In genomic region chr1:170214980-170215910, GRCh38 we compare ENCODE assay signal across 16 cellular contexts.
A peak's percentile ranks its signal among the peaks of the same experiment; 100 is the strongest.
DNase-seq lines count a peak whose midpoint lies in the region; ATAC-seq and TF ChIP-seq lines count a peak whose summit lies in the region.
"Had no signal": no experiment of that assay in that cellular context is flagged by ENCODE, and none has a peak within 500 bp of the region (broad histone marks: within the 10 kb centered on the region; RNA-seq: fewer than 3 reads in every experiment).

No MANE protein-coding gene starts in this region.

- H3K36me3 ChIP-seq in subcutaneous abdominal adipose tissue (ENCODE audit: control insufficient read depth in 5 of 5, insufficient read depth in 5 of 5, low read length in 5 of 5) (no peaks in the 10 kb centered on the region), neural progenitor cell (no peaks in the 10 kb centered on the region)

- H3K9me3 ChIP-seq in subcutaneous abdominal adipose tissue (ENCODE audit: control insufficient read depth in 5 of 5, low read length in 5 of 5) = no peaks in the 10 kb centered on the region
- no peaks in the 10 kb centered on the region for H3K9me3 ChIP-seq in neural progenitor cell (ENCODE audit: low read depth)

- no peaks in the 10 kb centered on the region for H3K79me2 ChIP-seq in neural progenitor cell (ENCODE audit: low read depth)

- peak overlapping the region; percentile 45 for H3K27ac ChIP-seq in subcutaneous abdominal adipose tissue (ENCODE audit: low read depth, low read length)
- H3K27ac ChIP-seq in neural progenitor cell = no peak overlapping the region
- H3K27ac ChIP-seq: foreskin keratinocyte had no signal

- H3K9ac ChIP-seq in subcutaneous abdominal adipose tissue (ENCODE audit: low read length in 5 of 5) (no peak overlapping the region), neural progenitor cell (no peak overlapping the region)

- no peak overlapping the region for H2AFZ ChIP-seq in neural progenitor cell (replicated peaks)

- no peaks in the 10 kb centered on the region for H3K9me3 Mint-ChIP-seq in neural progenitor cell

- H3K36me3 Mint-ChIP-seq in neural progenitor cell = no peaks in the 10 kb centered on the region
- H3K36me3 Mint-ChIP-seq: CD14-positive monocyte had no signal

- no peaks in the 10 kb centered on the region for H3F3A ChIP-seq in neural progenitor cell (ENCODE audit: low read depth)

- ATAC-seq in GM19397 (IDR thresholded peaks at IDR 0.05; ENCODE audit: unreplicated experiment) = no peak
- ATAC-seq: foreskin keratinocyte had no signal

- H3K27ac Mint-ChIP-seq in neural progenitor cell = no peak overlapping the region

- no peaks in the 10 kb centered on the region for H3K4me1 Mint-ChIP-seq in neural progenitor cell
- H3K4me1 Mint-ChIP-seq: CD14-positive monocyte had no signal

- H3K4me2 ChIP-seq in neural progenitor cell = no peak overlapping the region

- TF ChIP-seq CTCF in neural progenitor cell (IDR thresholded peaks at IDR 0.05) = no peak

- no peaks in the 10 kb centered on the region for H3K27me3 ChIP-seq in subcutaneous abdominal adipose tissue (ENCODE audit: control insufficient read depth in 5 of 5, insufficient read depth in 4 of 5, low read length in 5 of 5)
- H3K27me3 ChIP-seq in neural progenitor cell = no peaks in the 10 kb centered on the region

- H4K20me1 ChIP-seq in neural progenitor cell (ENCODE audit: low read depth) = no peaks in the 10 kb centered on the region

- no peak overlapping the region for H3K4me3 Mint-ChIP-seq in neural progenitor cell
- H3K4me3 Mint-ChIP-seq: CD14-positive monocyte had no signal

- peaks cover 2% of the 10 kb centered on the region for H3K27me3 Mint-ChIP-seq in neural progenitor cell (ENCODE audit: insufficient read depth, low read depth)

- H3K4me1 ChIP-seq in subcutaneous abdominal adipose tissue (ENCODE audit: control insufficient read depth in 5 of 5, insufficient read depth in 5 of 5, low read length in 5 of 5) (peaks cover 3 to 43% (median 37%) of the 10 kb centered on the region in 5 donors), neural progenitor cell (no peaks in the 10 kb centered on the region)
- H3K4me1 ChIP-seq: foreskin keratinocyte had no signal

- DNase-seq in NCI-H446 (lab: John Stamatoyannopoulos, UW) = peak; percentile 26 to 52
- DNase-seq in fibroblast of peridontal ligament (ENCODE audit: extremely low read depth) = peak; percentile 77
- DNase-seq in myocyte (ENCODE audit: low read depth) = peak; percentile 36
- no peak for DNase-seq in neural progenitor cell (ENCODE audit: low spot score)
- no peak for DNase-seq in occipital lobe (lab: John Stamatoyannopoulos, UW)
- no peak for DNase-seq in effector CD4-positive, alpha-beta T cell
- DNase-seq: ACHN; activated CD8-positive, alpha-beta memory T cell treated with anti-CD3 and anti-CD28 coated beads for 24 hours; activated naive CD4-positive, alpha-beta T cell treated with anti-CD3 and anti-CD28 coated beads, Interleukin-2, amount 50 U/mL, for 16 hours; activated T-cell treated with anti-CD3 and anti-CD28 coated beads, Interleukin-2, amount 50 U/mL, for 48 hours; foreskin keratinocyte; MM.1S; SIG-M5 had no signal

- H3K4me3 ChIP-seq in subcutaneous abdominal adipose tissue (ENCODE audit: low read depth in 1 of 5, low read length in 5 of 5) (no peak overlapping the region), neural progenitor cell (no peak overlapping the region)

Comparison
In these comparisons a context has a peak if more than half of its experiments do, and no peak if none do; other contexts are left out.
1. DNase-seq: peak in NCI-H446 (2 of 2), fibroblast of peridontal ligament (single experiment) and myocyte (single experiment); none in neural progenitor cell (single experiment), occipital lobe (single experiment) and effector CD4-positive, alpha-beta T cell (single experiment).